Comparison of ENCODE assay signal across 20 cellular contexts in genomic region chr10:70683601-70684329, GRCh38. TPM values are rescaled to one million over a fixed set of nuclear protein-coding genes. Genes with fewer than 3 reads are reported as not detected.
A peak's percentile ranks its signal among the peaks of the same experiment; 100 is the strongest.
DNase-seq lines count a peak whose midpoint lies in the region; ATAC-seq and TF ChIP-seq lines count a peak whose summit lies in the region.
"Had no signal": no experiment of that assay in that cellular context is flagged by ENCODE, and none has a peak within 500 bp of the region (broad histone marks: within the 10 kb centered on the region; RNA-seq: fewer than 3 reads in every experiment).

No MANE protein-coding gene starts in this region.

- DNase-seq in GM23338 (ENCODE audit: low spot score): no peak
- DNase-seq in SJCRH30: peak; percentile 37 to 47
- no peak for DNase-seq in sciatic nerve (ENCODE audit: low spot score)
- no peak for DNase-seq in stimulated activated CD4-positive, alpha-beta T cell treated with anti-CD3 and anti-CD28 coated beads, Interleukin-1b, Interleukin-23, amount 100 ng/mL, for 48 hours
- DNase-seq: activated naive CD8-positive, alpha-beta T cell treated with anti-CD3 and anti-CD28 coated beads, Interleukin-2, amount 10 ng/mL, durations not matched to agents 7 days and 5 days; cerebellar nuclear complex; effector memory CD4-positive, alpha-beta T cell; EL; NCI-H1694 treated with DMSO at 0.1 percent for 48 hours; NCI-H774; ovary; SHP77; T-cell had no signal

- no peaks in the 10 kb centered on the region for H4K20me1 ChIP-seq in GM23338 (replicated peaks; ENCODE audit: insufficient read depth)

- H3K9me2 ChIP-seq in GM23338 (ENCODE audit: insufficient read depth): no peaks in the 10 kb centered on the region

- H3K9ac ChIP-seq in iPS-20b (ENCODE audit: low read depth, low read length): 0 out of 2 replicates have a peak overlapping the region, but pooled peaks have one; percentile 21

- H3K27ac ChIP-seq in GM23338 (ENCODE audit: low read depth) (no peak overlapping the region), SJCRH30 (no peak overlapping the region; the same call in 1 of the 2 replicates), iPS-20b (ENCODE audit: low read length) (no peak overlapping the region)
- H3K27ac ChIP-seq: C4-2B, ovary had no signal

- H3K36me3 Mint-ChIP-seq in GM23338 (ENCODE audit: low read depth): peaks cover 7% of the 10 kb centered on the region; the same call in 1 of the 3 replicates
- H3K36me3 Mint-ChIP-seq: activated naive CD8-positive, alpha-beta T cell treated with anti-CD3 and anti-CD28 coated beads, Interleukin-2, amount 10 ng/mL, durations not matched to agents 7 days and 5 days; T-cell had no signal

- no peaks in the 10 kb centered on the region for H3K79me2 ChIP-seq in GM23338 (replicated peaks; ENCODE audit: insufficient read depth)

- intact Hi-C loops in sciatic nerve (cut with DNase I): no loop called here

- no peak overlapping the region for H2AFZ ChIP-seq in GM23338

- no peak overlapping the region for H3K4me3 Mint-ChIP-seq in GM23338
- H3K4me3 Mint-ChIP-seq: activated naive CD8-positive, alpha-beta T cell treated with anti-CD3 and anti-CD28 coated beads, Interleukin-2, amount 10 ng/mL, durations not matched to agents 7 days and 5 days; T-cell had no signal

- H3K9me3 ChIP-seq in SJCRH30 (replicated peaks): no peaks in the 10 kb centered on the region
- H3K9me3 ChIP-seq in iPS-20b (ENCODE audit: insufficient read depth, low read depth, low read length): no peaks in the 10 kb centered on the region
- H3K9me3 ChIP-seq: ovary had no signal

- H3K4me2 ChIP-seq in GM23338: no peak overlapping the region

- H3K4me1 ChIP-seq in GM23338 (ENCODE audit: insufficient read depth) (no peaks in the 10 kb centered on the region), SJCRH30 (peaks cover 40% of the 10 kb centered on the region), iPS-20b (ENCODE audit: insufficient read depth, low read length) (peaks cover 8% of the 10 kb centered on the region; the same call in 1 of the 2 replicates)

- ATAC-seq in GM23338 (peak; percentile 46; the same call in 2 of the 3 replicates), sciatic nerve (peak; percentile 87), GM18909 (IDR thresholded peaks at IDR 0.05; ENCODE audit: poor library complexity, unreplicated experiment) (no peak), HG03139 (IDR thresholded peaks at IDR 0.05; ENCODE audit: unreplicated experiment) (no peak)
- ATAC-seq: HCT116, T-cell had no signal

- TF ChIP-seq CTCF in GM23338 (conservative IDR thresholded peaks at IDR 0.05; ENCODE audit: low read depth in 2 of 2): no peak

- no peak overlapping the region for H3K4me3 ChIP-seq in GM23338
- no peak overlapping the region for H3K4me3 ChIP-seq in SJCRH30
- no peak overlapping the region for H3K4me3 ChIP-seq in iPS-20b (ENCODE audit: low read length)
- H3K4me3 ChIP-seq: ovary had no signal

- H3K27me3 ChIP-seq in GM23338 (ENCODE audit: insufficient read depth): no peaks in the 10 kb centered on the region
- H3K27me3 ChIP-seq in SJCRH30: no peaks in the 10 kb centered on the region
- H3K27me3 ChIP-seq in iPS-20b (ENCODE audit: insufficient read depth, low read length): no peaks in the 10 kb centered on the region
- H3K27me3 ChIP-seq: ovary had no signal

- H3K9me3 Mint-ChIP-seq in GM23338: peaks cover 7% of the 10 kb centered on the region; the same call in 2 of the 3 replicates
- H3K9me3 Mint-ChIP-seq: activated naive CD8-positive, alpha-beta T cell treated with anti-CD3 and anti-CD28 coated beads, Interleukin-2, amount 10 ng/mL, durations not matched to agents 7 days and 5 days; activated T-helper 2 cell treated with anti-CD3 and anti-CD28 coated beads, Interferon-gamma antibody, Interleukin-2, Interleukin-4, amounts not matched to agents 10 μg/mL and 5 μg/mL and 100 μg/mL, durations not matched to agents 14 hours and 24 hours and 36 hours; T-cell had no signal

- H3K4me1 Mint-ChIP-seq in GM23338: peaks cover 19% of the 10 kb centered on the region
- H3K4me1 Mint-ChIP-seq: T-cell had no signal

- H3F3A ChIP-seq in GM23338 (replicated peaks; ENCODE audit: low read depth): no peaks in the 10 kb centered on the region

- H3K36me3 ChIP-seq in GM23338 (ENCODE audit: insufficient read depth): no peaks in the 10 kb centered on the region; the same call in 1 of the 2 replicates
- H3K36me3 ChIP-seq in SJCRH30: no peaks in the 10 kb centered on the region; the same call in 1 of the 2 replicates
- H3K36me3 ChIP-seq in iPS-20b (ENCODE audit: insufficient read depth, low read depth, low read length): no peaks in the 10 kb centered on the region
- H3K36me3 ChIP-seq: ovary had no signal

- H3K27ac Mint-ChIP-seq in GM23338: no peak overlapping the region
- H3K27ac Mint-ChIP-seq: activated naive CD8-positive, alpha-beta T cell treated with anti-CD3 and anti-CD28 coated beads, Interleukin-2, amount 10 ng/mL, durations not matched to agents 7 days and 5 days; activated T-helper 2 cell treated with anti-CD3 and anti-CD28 coated beads, Interferon-gamma antibody, Interleukin-2, Interleukin-4, amounts not matched to agents 10 μg/mL and 5 μg/mL and 100 μg/mL, durations not matched to agents 14 hours and 24 hours and 36 hours; T-cell had no signal

- H3K27me3 Mint-ChIP-seq in GM23338 (ENCODE audit: insufficient read depth, low read depth, poor library complexity): peaks cover 4% of the 10 kb centered on the region
- H3K27me3 Mint-ChIP-seq: activated naive CD8-positive, alpha-beta T cell treated with anti-CD3 and anti-CD28 coated beads, Interleukin-2, amount 10 ng/mL, durations not matched to agents 7 days and 5 days; T-cell had no signal

TF ChIP-seq in GM23338, 12 proteins besides CTCF, POLR2A, EP300 and RAD21 (continues in another document):
- TF ChIP-seq NANOG (IDR thresholded peaks at IDR 0.05; ENCODE audit: borderline replicate concordance) (no peak), STAT1 (IDR thresholded peaks at IDR 0.05; ENCODE audit: unreplicated experiment) (no peak), JUNB (IDR thresholded peaks at IDR 0.05; ENCODE audit: unreplicated experiment) (no peak), ZNF462 (CRISPR knock-in tag; IDR thresholded peaks at IDR 0.05) (no peak), POLR2AphosphoS5 (IDR thresholded peaks at IDR 0.05; ENCODE audit: low read depth) (no peak), EZH2 (IDR thresholded peaks at IDR 0.05; ENCODE audit: low read depth, unreplicated experiment) (no peak), ZNF331 (CRISPR knock-in tag; IDR thresholded peaks at IDR 0.05; ENCODE audit: low read depth) (no peak)

RNA-seq across cellular contexts. Expression of gene ADAMTS14, which starts 11.5 kb away (rescaled TPM):
- total RNA-seq in GM23338 (2014; rRNA removed; shearing (Covaris generic)): 2.1 and 2.9 TPM in 2 replicates
- polyA plus RNA-seq in GM23338 (2016; fragmentation: Nextera tagmentation; extraction: Ambion mirVana): 1.5 and 1.9 TPM in 2 replicates
- total RNA-seq in SJCRH30 (2014; rRNA removed; shearing (Covaris generic)): 6.4 and 7.6 TPM in 2 replicates
- 3.1 TPM for total RNA-seq in sciatic nerve
- total RNA-seq: activated naive CD8-positive, alpha-beta T cell treated with anti-CD3 and anti-CD28 coated beads, Interleukin-2, amount 10 ng/mL, durations not matched to agents 7 days and 5 days; lung microvascular endothelial cell had no signal

Comparison
In these comparisons a context has a peak if more than half of its experiments do, and no peak if none do; other contexts are left out.
1. ATAC-seq: peak in GM23338 (single experiment) and sciatic nerve (single experiment); none in GM18909 (single experiment) and HG03139 (single experiment).
2. DNase-seq: peak in SJCRH30 (2 of 2); none in GM23338 (single experiment), sciatic nerve (single experiment) and stimulated activated CD4-positive, alpha-beta T cell treated with anti-CD3 and anti-CD28 coated beads, Interleukin-1b, Interleukin-23, amount 100 ng/mL, for 48 hours (single experiment).